2 cellular contexts compared by ENCODE assay signal in the genomic region with DNA sequence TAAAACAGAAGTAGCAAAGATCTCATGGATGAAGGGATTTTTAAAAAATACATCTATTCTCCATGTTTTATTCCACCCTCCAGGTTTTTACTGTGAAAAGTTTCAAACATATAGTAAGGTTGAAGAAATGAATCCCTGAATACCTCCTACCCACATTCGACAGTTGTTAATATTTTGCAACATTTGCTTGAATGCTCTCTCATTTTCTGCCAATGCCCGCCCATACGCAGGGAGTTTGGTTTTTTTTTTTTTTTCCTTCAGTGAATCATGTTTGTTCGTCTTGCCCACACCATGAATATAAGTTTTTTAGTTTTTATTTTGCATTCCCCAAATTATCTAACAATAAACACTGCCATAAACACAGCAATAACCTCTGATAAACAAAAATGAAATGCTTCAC.
TF ChIP-seq lines count a peak whose summit lies in the region.

No MANE protein-coding gene starts in this region.

TF ChIP-seq in HCT116, 20 proteins besides CTCF, POLR2A, EP300 and RAD21:
- TF ChIP-seq TCF7L2 (IDR thresholded peaks at IDR 0.05; ENCODE audit: borderline replicate concordance, extremely low read depth, insufficient read depth, insufficient read length) (no peak), ZNF274 (IDR thresholded peaks at IDR 0.05; ENCODE audit: low read depth, low read length) (no peak), ZFX (IDR thresholded peaks at IDR 0.05) (no peak), CEBPB (IDR thresholded peaks at IDR 0.05; ENCODE audit: low read depth) (no peak), POLR2AphosphoS5 (IDR thresholded peaks at IDR 0.05; ENCODE audit: low read depth, low read length) (no peak), ELF1 (IDR thresholded peaks at IDR 0.05; ENCODE audit: borderline replicate concordance, low read depth) (no peak), YY1 (IDR thresholded peaks at IDR 0.05; ENCODE audit: extremely low read depth, insufficient replicate concordance, low read depth, low read length) (no peak), EZH2phosphoT487 (IDR thresholded peaks at IDR 0.05; ENCODE audit: borderline replicate concordance) (no peak), JUND (IDR thresholded peaks at IDR 0.05) (no peak), EZH2 (IDR thresholded peaks at IDR 0.05) (no peak)
- TF ChIP-seq, protein P1, sequence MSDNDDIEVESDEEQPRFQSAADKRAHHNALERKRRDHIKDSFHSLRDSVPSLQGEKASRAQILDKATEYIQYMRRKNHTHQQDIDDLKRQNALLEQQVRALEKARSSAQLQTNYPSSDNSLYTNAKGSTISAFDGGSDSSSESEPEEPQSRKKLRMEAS (IDR thresholded peaks at IDR 0.05), result no peak
- TF ChIP-seq, protein P2, sequence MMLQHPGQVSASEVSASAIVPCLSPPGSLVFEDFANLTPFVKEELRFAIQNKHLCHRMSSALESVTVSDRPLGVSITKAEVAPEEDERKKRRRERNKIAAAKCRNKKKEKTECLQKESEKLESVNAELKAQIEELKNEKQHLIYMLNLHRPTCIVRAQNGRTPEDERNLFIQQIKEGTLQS (IDR thresholded peaks at IDR 0.05), result no peak
- TF ChIP-seq, protein P3, sequence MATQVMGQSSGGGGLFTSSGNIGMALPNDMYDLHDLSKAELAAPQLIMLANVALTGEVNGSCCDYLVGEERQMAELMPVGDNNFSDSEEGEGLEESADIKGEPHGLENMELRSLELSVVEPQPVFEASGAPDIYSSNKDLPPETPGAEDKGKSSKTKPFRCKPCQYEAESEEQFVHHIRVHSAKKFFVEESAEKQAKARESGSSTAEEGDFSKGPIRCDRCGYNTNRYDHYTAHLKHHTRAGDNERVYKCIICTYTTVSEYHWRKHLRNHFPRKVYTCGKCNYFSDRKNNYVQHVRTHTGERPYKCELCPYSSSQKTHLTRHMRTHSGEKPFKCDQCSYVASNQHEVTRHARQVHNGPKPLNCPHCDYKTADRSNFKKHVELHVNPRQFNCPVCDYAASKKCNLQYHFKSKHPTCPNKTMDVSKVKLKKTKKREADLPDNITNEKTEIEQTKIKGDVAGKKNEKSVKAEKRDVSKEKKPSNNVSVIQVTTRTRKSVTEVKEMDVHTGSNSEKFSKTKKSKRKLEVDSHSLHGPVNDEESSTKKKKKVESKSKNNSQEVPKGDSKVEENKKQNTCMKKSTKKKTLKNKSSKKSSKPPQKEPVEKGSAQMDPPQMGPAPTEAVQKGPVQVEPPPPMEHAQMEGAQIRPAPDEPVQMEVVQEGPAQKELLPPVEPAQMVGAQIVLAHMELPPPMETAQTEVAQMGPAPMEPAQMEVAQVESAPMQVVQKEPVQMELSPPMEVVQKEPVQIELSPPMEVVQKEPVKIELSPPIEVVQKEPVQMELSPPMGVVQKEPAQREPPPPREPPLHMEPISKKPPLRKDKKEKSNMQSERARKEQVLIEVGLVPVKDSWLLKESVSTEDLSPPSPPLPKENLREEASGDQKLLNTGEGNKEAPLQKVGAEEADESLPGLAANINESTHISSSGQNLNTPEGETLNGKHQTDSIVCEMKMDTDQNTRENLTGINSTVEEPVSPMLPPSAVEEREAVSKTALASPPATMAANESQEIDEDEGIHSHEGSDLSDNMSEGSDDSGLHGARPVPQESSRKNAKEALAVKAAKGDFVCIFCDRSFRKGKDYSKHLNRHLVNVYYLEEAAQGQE (IDR thresholded peaks at IDR 0.05; ENCODE audit: low read depth), result no peak
- TF ChIP-seq, protein P4, sequence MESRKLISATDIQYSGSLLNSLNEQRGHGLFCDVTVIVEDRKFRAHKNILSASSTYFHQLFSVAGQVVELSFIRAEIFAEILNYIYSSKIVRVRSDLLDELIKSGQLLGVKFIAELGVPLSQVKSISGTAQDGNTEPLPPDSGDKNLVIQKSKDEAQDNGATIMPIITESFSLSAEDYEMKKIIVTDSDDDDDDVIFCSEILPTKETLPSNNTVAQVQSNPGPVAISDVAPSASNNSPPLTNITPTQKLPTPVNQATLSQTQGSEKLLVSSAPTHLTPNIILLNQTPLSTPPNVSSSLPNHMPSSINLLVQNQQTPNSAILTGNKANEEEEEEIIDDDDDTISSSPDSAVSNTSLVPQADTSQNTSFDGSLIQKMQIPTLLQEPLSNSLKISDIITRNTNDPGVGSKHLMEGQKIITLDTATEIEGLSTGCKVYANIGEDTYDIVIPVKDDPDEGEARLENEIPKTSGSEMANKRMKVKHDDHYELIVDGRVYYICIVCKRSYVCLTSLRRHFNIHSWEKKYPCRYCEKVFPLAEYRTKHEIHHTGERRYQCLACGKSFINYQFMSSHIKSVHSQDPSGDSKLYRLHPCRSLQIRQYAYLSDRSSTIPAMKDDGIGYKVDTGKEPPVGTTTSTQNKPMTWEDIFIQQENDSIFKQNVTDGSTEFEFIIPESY (IDR thresholded peaks at IDR 0.05; ENCODE audit: extremely low read depth, insufficient replicate concordance, low read length), result no peak

TF ChIP-seq in K562, 482 proteins besides CTCF, POLR2A, EP300 and RAD21:
- TF ChIP-seq, protein P5, sequence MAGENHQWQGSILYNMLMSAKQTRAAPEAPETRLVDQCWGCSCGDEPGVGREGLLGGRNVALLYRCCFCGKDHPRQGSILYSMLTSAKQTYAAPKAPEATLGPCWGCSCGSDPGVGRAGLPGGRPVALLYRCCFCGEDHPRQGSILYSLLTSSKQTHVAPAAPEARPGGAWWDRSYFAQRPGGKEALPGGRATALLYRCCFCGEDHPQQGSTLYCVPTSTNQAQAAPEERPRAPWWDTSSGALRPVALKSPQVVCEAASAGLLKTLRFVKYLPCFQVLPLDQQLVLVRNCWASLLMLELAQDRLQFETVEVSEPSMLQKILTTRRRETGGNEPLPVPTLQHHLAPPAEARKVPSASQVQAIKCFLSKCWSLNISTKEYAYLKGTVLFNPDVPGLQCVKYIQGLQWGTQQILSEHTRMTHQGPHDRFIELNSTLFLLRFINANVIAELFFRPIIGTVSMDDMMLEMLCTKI (IDR thresholded peaks at IDR 0.05; ENCODE audit: partially characterized antibody), result no peak
- TF ChIP-seq CHD1 (IDR thresholded peaks at IDR 0.05; ENCODE audit: low read length), result no peak
- no peak for TF ChIP-seq LARP7 (IDR thresholded peaks at IDR 0.05)
- no peak for TF ChIP-seq ZNF184 (CRISPR knock-in tag; IDR thresholded peaks at IDR 0.05)
- no peak for TF ChIP-seq TCF7 (IDR thresholded peaks at IDR 0.05; ENCODE audit: borderline replicate concordance)
- no peak for TF ChIP-seq FOSL1 (tag; conservative IDR thresholded peaks at IDR 0.05)
